In genomic region chr4:2441393-2442174, GRCh38 we compare ENCODE assay signal across 9 cellular contexts. TPM values are rescaled to one million over a fixed set of nuclear protein-coding genes. Genes with fewer than 3 reads are reported as not detected.
A peak's percentile ranks its signal among the peaks of the same experiment; 100 is the strongest.
DNase-seq lines count a peak whose midpoint lies in the region; ATAC-seq, FAIRE-seq and TF ChIP-seq lines count a peak whose summit lies in the region.
"Had no signal": no experiment of that assay in that cellular context is flagged by ENCODE, and none has a peak within 500 bp of the region (broad histone marks: within the 10 kb centered on the region; RNA-seq: fewer than 3 reads in every experiment).

No MANE protein-coding gene starts in this region.

- peaks cover 0 to 3% (median 1%) of the 10 kb centered on the region in 4 donors for H3K4me1 Mint-ChIP-seq in CD4-positive, CD25-positive, alpha-beta regulatory T cell

- H3K27me3 Mint-ChIP-seq in CD4-positive, CD25-positive, alpha-beta regulatory T cell, result no peaks in the 10 kb centered on the region

- H3K36me3 ChIP-seq in CD4-positive, CD25-positive, alpha-beta regulatory T cell (ENCODE audit: control insufficient read depth, insufficient read depth, low read length), result no peaks in the 10 kb centered on the region
- H3K36me3 ChIP-seq in Peyer's patch, result no peaks in the 10 kb centered on the region
- H3K36me3 ChIP-seq in small intestine (ENCODE audit: control insufficient read depth in 2 of 2, insufficient read depth in 2 of 2, low read length in 2 of 2), result no peaks in the 10 kb centered on the region

- H3K9me3 Mint-ChIP-seq in CD4-positive, CD25-positive, alpha-beta regulatory T cell, result no peaks in the 10 kb centered on the region

- TF ChIP-seq CTCF in Peyer's patch (IDR thresholded peaks at IDR 0.05), result peak; percentile 72 to 81 (median 77)

- FAIRE-seq in small intestine (lab: Jason Lieb, UNC), result no peak
- FAIRE-seq: TTC549 had no signal

- peak; percentile 90 to 91 for ATAC-seq in CD4-positive, CD25-positive, alpha-beta regulatory T cell (ENCODE audit: low read depth in 2 of 2)
- peak; percentile 52 for ATAC-seq in HG03558 (IDR thresholded peaks at IDR 0.05; ENCODE audit: extremely low read depth, unreplicated experiment)

- no peak overlapping the region for H3K4me3 ChIP-seq in CD4-positive, CD25-positive, alpha-beta regulatory T cell (ENCODE audit: low read depth, low read length)
- H3K4me3 ChIP-seq in Peyer's patch (no peak overlapping the region), small intestine (ENCODE audit: low read depth in 1 of 2, low read length in 2 of 2) (no peak overlapping the region)

- TF ChIP-seq POLR2A in Peyer's patch (IDR thresholded peaks at IDR 0.05), result no peak

- peaks cover 4% of the 10 kb centered on the region for H3K4me1 ChIP-seq in CD4-positive, CD25-positive, alpha-beta regulatory T cell (ENCODE audit: control insufficient read depth, insufficient read depth, low read length, poor library complexity, severe bottlenecking)
- H3K4me1 ChIP-seq in Peyer's patch, result no peaks in the 10 kb centered on the region
- no peaks in the 10 kb centered on the region for H3K4me1 ChIP-seq in small intestine (ENCODE audit: control insufficient read depth in 2 of 2, insufficient read depth in 1 of 2, low read depth in 1 of 2, low read length in 1 of 2)

- peak; percentile 42 to 82 (median 64) for DNase-seq in CD4-positive, CD25-positive, alpha-beta regulatory T cell
- DNase-seq in GM19238 (ENCODE audit: insufficient read length, low spot score), result peak; percentile 88
- peak; percentile 75 to 89 (median 77) for DNase-seq in Peyer's patch
- peak; percentile 29 to 49 for DNase-seq in activated T-helper 1 cell treated with anti-CD3 and anti-CD28 coated beads, Interleukin-2, amount 50 U/mL, for 16 hours (ENCODE audit: low read depth in 1 of 2, low spot score in 1 of 2)
- peak; percentile 64 for DNase-seq in glomerular visceral epithelial cell (ENCODE audit: extremely low spot score)
- peak; percentile 62 for DNase-seq in small intestine
- DNase-seq in mesenteric fat pad (ENCODE audit: low spot score), result no peak

- H3K9me3 ChIP-seq in CD4-positive, CD25-positive, alpha-beta regulatory T cell (ENCODE audit: control insufficient read depth in 2 of 2, low read length in 2 of 2), result no peaks in the 10 kb centered on the region
- H3K9me3 ChIP-seq in Peyer's patch (no peaks in the 10 kb centered on the region), small intestine (ENCODE audit: control insufficient read depth, low read depth) (no peaks in the 10 kb centered on the region)

- no peaks in the 10 kb centered on the region for H3K36me3 Mint-ChIP-seq in CD4-positive, CD25-positive, alpha-beta regulatory T cell

- H3K27me3 ChIP-seq in CD4-positive, CD25-positive, alpha-beta regulatory T cell (ENCODE audit: control insufficient read depth, insufficient read depth, low read length), result no peaks in the 10 kb centered on the region
- no peaks in the 10 kb centered on the region for H3K27me3 ChIP-seq in Peyer's patch
- H3K27me3 ChIP-seq in small intestine (ENCODE audit: control insufficient read depth in 2 of 2, insufficient read depth in 2 of 2, low read length in 2 of 2), result no peaks in the 10 kb centered on the region

- peak overlapping the region in 1 of 3 donors; percentile 55 for H3K27ac Mint-ChIP-seq in CD4-positive, CD25-positive, alpha-beta regulatory T cell

- no peak overlapping the region for H3K4me3 Mint-ChIP-seq in CD4-positive, CD25-positive, alpha-beta regulatory T cell

- 36 to 50% (median 40%) methylated on average over 13 to 14 of the region's 14 CpGs for WGBS in small intestine, 3 donors

- no peak overlapping the region for H3K27ac ChIP-seq in CD4-positive, CD25-positive, alpha-beta regulatory T cell (ENCODE audit: insufficient read depth, low read length, poor library complexity, severe bottlenecking)
- H3K27ac ChIP-seq in Peyer's patch, result no peak overlapping the region
- no peak overlapping the region for H3K27ac ChIP-seq in small intestine (ENCODE audit: low read depth in 1 of 2, low read length in 1 of 2)

RNA-seq across cellular contexts. Expression of gene CFAP99, which starts 22.8 kb away (rescaled TPM):
- 0.20 TPM for total RNA-seq in CD4-positive, CD25-positive, alpha-beta regulatory T cell
- not detected for polyA plus RNA-seq in CD4-positive, CD25-positive, alpha-beta regulatory T cell
- total RNA-seq in Peyer's patch (1 to 10 TPM in 1 of 4 donors, under 1 TPM in 1, not detected in 2; 0.80 to 1.2 TPM), mesenteric fat pad (not detected)
- under 1 TPM in 2 of 3 donors, not detected in 1; 0.15 to 0.67 TPM for polyA plus RNA-seq in small intestine

RNA-seq across cellular contexts. Expression of gene ZFYVE28, which starts 23.1 kb away (rescaled TPM):
- total RNA-seq in CD4-positive, CD25-positive, alpha-beta regulatory T cell, result 86.4 TPM
- 10 to 100 TPM in 2 of 4 donors, 1 to 10 TPM in 2; 8.5 to 26.0 (median 13.4) TPM for polyA plus RNA-seq in CD4-positive, CD25-positive, alpha-beta regulatory T cell
- total RNA-seq in Peyer's patch, result 100 to 1,000 TPM in 1 of 4 donors, 10 to 100 TPM in 3; 20.6 to 153 (median 63.2) TPM
- polyA plus RNA-seq in small intestine, result 10 to 100 TPM in 2 of 3 donors, 1 to 10 TPM in 1; 9.3 to 29.5 (median 16.2) TPM
- 12.9 TPM for total RNA-seq in mesenteric fat pad

RNA-seq across cellular contexts. Expression of gene RNF4, which starts 27.3 kb away (rescaled TPM):
- 111 TPM for total RNA-seq in CD4-positive, CD25-positive, alpha-beta regulatory T cell
- polyA plus RNA-seq in CD4-positive, CD25-positive, alpha-beta regulatory T cell, result 10 to 100 TPM; 72.0 to 94.4 (median 83.0) TPM
- total RNA-seq in Peyer's patch (10 to 100 TPM; 42.2 to 99.0 (median 50.1) TPM), mesenteric fat pad (48.6 TPM)
- polyA plus RNA-seq in small intestine, result 10 to 100 TPM; 18.6 to 26.8 (median 26.7) TPM
